In the genomic region with DNA sequence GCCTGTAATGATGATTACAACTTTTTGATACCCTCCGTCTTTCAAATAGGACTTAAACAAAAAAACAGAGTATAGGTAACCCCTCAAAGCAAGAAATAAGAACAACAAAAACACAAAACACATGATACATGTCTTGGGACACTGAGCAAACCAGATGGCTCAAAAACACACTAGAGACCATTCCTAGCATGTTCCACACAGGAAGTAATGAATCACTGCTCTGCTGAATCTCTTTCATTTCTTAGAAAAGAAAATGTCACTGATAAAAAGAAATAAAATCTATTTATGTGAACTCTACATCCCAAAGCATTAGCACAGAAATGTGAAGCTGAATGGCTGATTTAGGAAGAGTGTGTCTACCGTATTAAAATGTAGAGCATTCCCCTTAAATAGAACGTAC, we compare ENCODE assay signal across 18 cellular contexts.
DNase-seq lines count a peak whose midpoint lies in the region; ATAC-seq, FAIRE-seq and TF ChIP-seq lines count a peak whose summit lies in the region.
"Had no signal": no experiment of that assay in that cellular context is flagged by ENCODE, and none has a peak within 500 bp of the region (broad histone marks: within the 10 kb centered on the region; RNA-seq: fewer than 3 reads in every experiment).

No MANE protein-coding gene starts in this region.

- H3K79me2 ChIP-seq in endothelial cell of umbilical vein (ENCODE audit: control insufficient read depth, insufficient read depth, low read length): no peaks in the 10 kb centered on the region

- WGBS in stomach, 5 donors: 70 to 83% (median 73%) methylated on average over 3 of the region's 3 CpGs

- DNase-seq in AG20443 (ENCODE audit: low spot score): peak; percentile 37
- peak; percentile 11 for DNase-seq in HT1080 (ENCODE audit: low read depth)
- peak; percentile 23 for DNase-seq in endothelial cell of umbilical vein (ENCODE audit: low read depth, low spot score)
- peak; percentile 10 for DNase-seq in left kidney (ENCODE audit: low read depth, low spot score)
- DNase-seq in activated T-cell treated with anti-CD3 and anti-CD28 coated beads for 4 hours: no peak
- no peak for DNase-seq in medulla oblongata (ENCODE audit: extremely low spot score)
- DNase-seq in stomach: no peak
- DNase-seq: activated CD4-positive, CD25-positive, alpha-beta regulatory T cell; activated naive CD8-positive, alpha-beta T cell treated with anti-CD3 and anti-CD28 coated beads, Interleukin-2, amount 50 U/mL, for 24 hours; AML-193; endodermal cell; glutamatergic neuron; naive thymus-derived CD8-positive, alpha-beta T cell; NCI-H1092; NCI-H2107; NCI-H526 treated with DMSO at 0.1 percent for 48 hours had no signal

- no peak overlapping the region for H3K4me2 ChIP-seq in endothelial cell of umbilical vein (ENCODE audit: insufficient read depth, low read length)

- CTCF ChIA-PET in endothelial cell of umbilical vein (lab: Charles Lee): interaction anchor here (1.3 kb wide), 1 partner anchor 12 kb away, joined by 3 read pairs; no protein-coding TSS in a partner anchor

- intact Hi-C loops in endothelial cell of umbilical vein (cut with micrococcal nuclease): no loop called here
- intact Hi-C loops in stomach (cut with DNase I; ENCODE audit: low total_unique reads): no loop called here

- FAIRE-seq in endothelial cell of umbilical vein (lab: Jason Lieb, UNC): peak; percentile 77

- H3K9me3 ChIP-seq in endothelial cell of umbilical vein (replicated peaks; ENCODE audit: control insufficient read depth, insufficient read depth, low read length) (no peaks in the 10 kb centered on the region), stomach (no peaks in the 10 kb centered on the region)

- dilution Hi-C loops in endothelial cell of umbilical vein (cut with MboI; ENCODE audit: extremely low pct_ligation_motif_present, low sequenced_read_pairs): no loop called here

- H3K36me3 ChIP-seq in endothelial cell of umbilical vein (ENCODE audit: control insufficient read depth in 2 of 2, extremely low read depth in 1 of 2, insufficient read depth in 2 of 2, low read length in 2 of 2): no peaks in the 10 kb centered on the region
- H3K36me3 ChIP-seq in stomach: no peaks in the 10 kb centered on the region

- no peak overlapping the region for H3K27ac ChIP-seq in endothelial cell of umbilical vein (ENCODE audit: insufficient read depth, low read depth, low read length)
- H3K27ac ChIP-seq in stomach: no peak overlapping the region

- H3K4me3 ChIP-seq in endothelial cell of umbilical vein (replicated peaks in 1 of 3; ENCODE audit: insufficient read depth in 1 of 3, low read depth in 1 of 3, low read length in 3 of 3) (no peak overlapping the region), stomach (no peak overlapping the region)
- H3K4me3 ChIP-seq: lung had no signal

- TF ChIP-seq POLR2A in endothelial cell of umbilical vein (IDR thresholded peaks at IDR 0.05; ENCODE audit: low read depth, low read length) (no peak), stomach (IDR thresholded peaks at IDR 0.05) (no peak)

- no peak for ATAC-seq in GM21723 (IDR thresholded peaks at IDR 0.05; ENCODE audit: unreplicated experiment)
- ATAC-seq: activated naive CD8-positive, alpha-beta T cell treated with anti-CD3 and anti-CD28 coated beads, Interleukin-2, amount 50 U/mL, for 24 hours; naive thymus-derived CD8-positive, alpha-beta T cell had no signal

- H3K27me3 ChIP-seq in endothelial cell of umbilical vein (ENCODE audit: control insufficient read depth in 2 of 2, insufficient read depth in 2 of 2, low read length in 2 of 2) (no peaks in the 10 kb centered on the region), stomach (no peaks in the 10 kb centered on the region)

- no peaks in the 10 kb centered on the region for H4K20me1 ChIP-seq in endothelial cell of umbilical vein (replicated peaks; ENCODE audit: control insufficient read depth, extremely low read depth, insufficient read depth, low read length)

- no TSS peak for BruUV-seq in endothelial cell of umbilical vein (replicated peaks; lab: Mats Ljungman, UMichigan)

- no peak overlapping the region for H2AFZ ChIP-seq in endothelial cell of umbilical vein (ENCODE audit: low read depth, low read length)

- H3K4me1 ChIP-seq in endothelial cell of umbilical vein (ENCODE audit: control insufficient read depth, extremely low read depth, insufficient read depth, low read length) (no peaks in the 10 kb centered on the region), stomach (no peaks in the 10 kb centered on the region)

- TF ChIP-seq CTCF in endothelial cell of umbilical vein (IDR thresholded peaks at IDR 0.05; ENCODE audit: extremely low read depth in 1 of 2, insufficient read depth in 1 of 2, low read depth in 1 of 2, low read length in 2 of 2): no peak
- no peak for TF ChIP-seq CTCF in stomach (IDR thresholded peaks at IDR 0.05)

- no peaks in the 10 kb centered on the region for H3K9me1 ChIP-seq in endothelial cell of umbilical vein (replicated peaks; ENCODE audit: control insufficient read depth, extremely low read depth, insufficient read depth, low read length)

- no peak overlapping the region for H3K9ac ChIP-seq in endothelial cell of umbilical vein (replicated peaks; ENCODE audit: extremely low read depth, insufficient read depth, low read length)

- POLR2A ChIA-PET in endothelial cell of umbilical vein (lab: Charles Lee): no interaction called here

- TF ChIP-seq EP300 in stomach (IDR thresholded peaks at IDR 0.05): no peak

TF ChIP-seq in endothelial cell of umbilical vein, 7 proteins besides CTCF, POLR2A, EP300 and RAD21:
- TF ChIP-seq JUN (IDR thresholded peaks at IDR 0.05; ENCODE audit: borderline replicate concordance, insufficient read depth, insufficient read length, low read depth): no peak
- TF ChIP-seq FOS (IDR thresholded peaks at IDR 0.05; ENCODE audit: borderline replicate concordance, insufficient read depth, low read length): peak; percentile 66
TF ChIP-seq in endothelial cell of umbilical vein: peak in this region for 1.

Comparison
In these comparisons a context has a peak if more than half of its experiments do, and no peak if none do; other contexts are left out.
1. DNase-seq: peak in AG20443 (single experiment), HT1080 (single experiment), endothelial cell of umbilical vein (single experiment) and left kidney (single experiment); none in activated T-cell treated with anti-CD3 and anti-CD28 coated beads for 4 hours (single experiment), medulla oblongata (single experiment) and stomach (single experiment).